ENCODE assay signal across 8 cellular contexts in genomic region chr1:161019767-161020572, GRCh38. TPM values are rescaled to one million over a fixed set of nuclear protein-coding genes. Genes with fewer than 3 reads are reported as not detected.
DNase-seq lines count a peak whose midpoint lies in the region; ATAC-seq and TF ChIP-seq lines count a peak whose summit lies in the region.

No MANE protein-coding gene starts in this region.

- CTCF ChIA-PET in WTC11 (lab: Charles Lee), result interaction anchor here (1.0 to 3.6 kb wide), 15 partner anchors 16 to 242 kb away, joined by 3 to 47 read pairs (median 8); partner anchors contain the start of genes ADAMTS4, KLHDC9, TSTD1 and USF1

- no peaks in the 10 kb centered on the region for H3K36me3 ChIP-seq in cardiac muscle cell

- H3K27me3 Mint-ChIP-seq in WTC11 (ENCODE audit: low read depth), result no peaks in the 10 kb centered on the region

- peak overlapping the region; percentile 87 for H3K4me3 Mint-ChIP-seq in WTC11

- TF ChIP-seq CTCF in WTC11 (IDR thresholded peaks at IDR 0.05), result no peak
- TF ChIP-seq CTCF in cardiac muscle cell (IDR thresholded peaks at IDR 0.05; ENCODE audit: low read depth, low read length), result no peak
- no peak for TF ChIP-seq CTCF in retinal pigment epithelial cell (conservative IDR thresholded peaks at IDR 0.05; ENCODE audit: low read depth, low read length)

- POLR2A ChIA-PET in WTC11 (lab: Charles Lee), result interaction anchor here (1.0 to 2.8 kb wide), 10 partner anchors 10 to 113 kb away, joined by 3 to 24 read pairs (median 10); partner anchors contain the start of genes DEDD, KLHDC9, TSTD1 and USF1

- H3K27ac ChIP-seq in cardiac muscle cell, result peak overlapping the region; percentile 80

- DNase-seq in COR-L47 (lab: John Stamatoyannopoulos, UW) (peak; percentile 20), WTC11 (ENCODE audit: low spot score) (no peak), cardiac muscle cell (ENCODE audit: low read depth in 1 of 2, low spot score in 1 of 2) (peak in 1 of 2 donors; percentile 61), retinal pigment epithelial cell (ENCODE audit: low read depth) (no peak), D341Med (ENCODE audit: low spot score) (no peak)

- H3K9me3 Mint-ChIP-seq in WTC11, result no peaks in the 10 kb centered on the region

- peak overlapping the region; percentile 100 for H3K27ac Mint-ChIP-seq in WTC11

- peak overlapping the region; percentile 51 for H3K4me3 ChIP-seq in cardiac muscle cell
- H3K4me3 ChIP-seq in retinal pigment epithelial cell (ENCODE audit: low read length), result peak overlapping the region; percentile 80

- H3K9me3 ChIP-seq in cardiac muscle cell (ENCODE audit: low read depth), result no peaks in the 10 kb centered on the region

- ATAC-seq in HG03025 (IDR thresholded peaks at IDR 0.05; ENCODE audit: low FRiP score, unreplicated experiment), result peak; percentile 13
- no peak; the same call in 1 of the 2 replicates for ATAC-seq in WTC11
- ATAC-seq in GM18909 (IDR thresholded peaks at IDR 0.05; ENCODE audit: poor library complexity, unreplicated experiment), result no peak
- no peak for ATAC-seq in GM18517 (IDR thresholded peaks at IDR 0.05; ENCODE audit: unreplicated experiment)

- no peaks in the 10 kb centered on the region for H3K27me3 ChIP-seq in cardiac muscle cell

- peaks cover 4% of the 10 kb centered on the region; the same call in 1 of the 2 replicates for H3K36me3 Mint-ChIP-seq in WTC11

- H3K4me1 Mint-ChIP-seq in WTC11, result peaks cover 49% of the 10 kb centered on the region

- peaks cover 14% of the 10 kb centered on the region for H3K4me1 ChIP-seq in cardiac muscle cell (ENCODE audit: low read depth)

TF ChIP-seq in WTC11, 78 proteins besides CTCF, POLR2A, EP300 and RAD21:
- no peak for TF ChIP-seq ERG (CRISPR knock-in tag; IDR thresholded peaks at IDR 0.05)
- TF ChIP-seq TEAD1 (CRISPR knock-in tag; IDR thresholded peaks at IDR 0.05), result 0 out of 2 replicates have a peak, but pooled peaks have one; percentile 11

RNA-seq across cellular contexts. Expression of gene F11R, which starts 1.0 kb away (rescaled TPM):
- total RNA-seq in WTC11 (2021) (202 to 213 TPM (median 203 TPM) in 3 replicates), cardiac muscle cell (68.1 and 93.7 TPM in 2 replicates)
- polyA plus RNA-seq in cardiac muscle cell, result 90.1 and 139 TPM in 2 replicates

RNA-seq across cellular contexts. Expression of gene TSTD1, which starts 18.8 kb away (rescaled TPM):
- total RNA-seq in WTC11 (2021), result 74.5 to 107 TPM (median 100 TPM) in 3 replicates
- 262 and 347 TPM in 2 replicates for total RNA-seq in cardiac muscle cell
- polyA plus RNA-seq in cardiac muscle cell, result 393 and 448 TPM in 2 replicates

RNA-seq across cellular contexts. Expression of gene USF1, which starts 25.8 kb away (rescaled TPM):
- total RNA-seq in WTC11 (2021) (55.9 to 65.6 TPM (median 57.8 TPM) in 3 replicates), cardiac muscle cell (110 and 127 TPM in 2 replicates)
- polyA plus RNA-seq in cardiac muscle cell, result 33.7 and 45.5 TPM in 2 replicates

RNA-seq across cellular contexts. Expression of gene ARHGAP30, which starts 49.7 kb away (rescaled TPM):
- total RNA-seq in WTC11 (2021) (0.39 to 0.92 TPM (median 0.52 TPM) in 3 replicates), cardiac muscle cell (not detected in 2 replicates)
- 1.8 and 1.9 TPM in 2 replicates for polyA plus RNA-seq in cardiac muscle cell
